8 cellular contexts compared by ENCODE assay signal in genomic region chr13:41458939-41459753, GRCh38. TPM values are rescaled to one million over a fixed set of nuclear protein-coding genes. Genes with fewer than 3 reads are reported as not detected.
DNase-seq lines count a peak whose midpoint lies in the region; ATAC-seq and TF ChIP-seq lines count a peak whose summit lies in the region.

No MANE protein-coding gene starts in this region.

- no peak overlapping the region for H3K27ac ChIP-seq in WERI-Rb-1
- H3K27ac ChIP-seq in lower lobe of right lung, result peak overlapping the region; percentile 95

- H3K4me3 ChIP-seq in WERI-Rb-1 (ENCODE audit: low read depth, low read length) (no peak overlapping the region), choroid plexus epithelial cell (ENCODE audit: low read depth, low read length) (peak overlapping the region; percentile 70), lower lobe of right lung (peak overlapping the region; percentile 80)

- intact Hi-C loops in lower lobe of right lung (cut with DNase I), result no loop called here

- H3K27me3 ChIP-seq in WERI-Rb-1 (ENCODE audit: insufficient read depth, low read depth, severe bottlenecking) (peaks cover 3% of the 10 kb centered on the region), lower lobe of right lung (ENCODE audit: low read depth) (no peaks in the 10 kb centered on the region)

- peak; percentile 22 to 32 for ATAC-seq in lower lobe of right lung
- no peak for ATAC-seq in GM21367 (IDR thresholded peaks at IDR 0.05; ENCODE audit: unreplicated experiment)
- no peak for ATAC-seq in GM21529 (IDR thresholded peaks at IDR 0.05; ENCODE audit: unreplicated experiment)

- peaks cover 55% of the 10 kb centered on the region for H3K4me1 ChIP-seq in lower lobe of right lung

- H3K36me3 ChIP-seq in WERI-Rb-1, result no peaks in the 10 kb centered on the region
- H3K36me3 ChIP-seq in lower lobe of right lung, result peaks cover 42% of the 10 kb centered on the region

- no peaks in the 10 kb centered on the region for H3K9me3 ChIP-seq in WERI-Rb-1 (ENCODE audit: severe bottlenecking)
- H3K9me3 ChIP-seq in lower lobe of right lung, result no peaks in the 10 kb centered on the region

- TF ChIP-seq CTCF in WERI-Rb-1 (IDR thresholded peaks at IDR 0.05; ENCODE audit: low read depth, low read length) (peak; percentile 53), choroid plexus epithelial cell (conservative IDR thresholded peaks at IDR 0.05; ENCODE audit: low read depth, low read length) (peak; percentile 92), lower lobe of right lung (IDR thresholded peaks at IDR 0.05) (peak; percentile 70)

- peak; percentile 59 for DNase-seq in CD1c-positive myeloid dendritic cell (ENCODE audit: extremely low spot score)
- peak; percentile 78 for DNase-seq in HuH-7.5 (ENCODE audit: low spot score)
- peak; percentile 7 for DNase-seq in WERI-Rb-1
- peak; percentile 82 for DNase-seq in choroid plexus epithelial cell (ENCODE audit: low read depth)
- DNase-seq in lower lobe of right lung, result peak; percentile 65
- DNase-seq in stimulated activated CD8-positive, alpha-beta memory T cell treated with anti-CD3 and anti-CD28 coated beads, Interleukin-4, amount 100 ng/mL, for 48 hours, result peak; percentile 75

RNA-seq across cellular contexts. Expression of gene RGCC, which starts 1.8 kb away (rescaled TPM):
- total RNA-seq in lower lobe of right lung, result 381 TPM

Comparison
In these comparisons a context has a peak if more than half of its experiments do, and no peak if none do; other contexts are left out.
1. DNase-seq: peak in every context shown above with its lines; median percentile 82 in choroid plexus epithelial cell; 78 in HuH-7.5; 75 in stimulated activated CD8-positive, alpha-beta memory T cell treated with anti-CD3 and anti-CD28 coated beads, Interleukin-4, amount 100 ng/mL, for 48 hours; 65 in lower lobe of right lung; 59 in CD1c-positive myeloid dendritic cell; 7 in WERI-Rb-1.
2. ATAC-seq: peak in lower lobe of right lung (2 of 2); none in GM21367 (single experiment) and GM21529 (single experiment).
3. Peak in every context shown above with its lines, with median percentiles within 50 percentile points of each other: CTCF ChIP-seq.